Comparison of ENCODE assay signal across 16 cellular contexts in the genomic region with DNA sequence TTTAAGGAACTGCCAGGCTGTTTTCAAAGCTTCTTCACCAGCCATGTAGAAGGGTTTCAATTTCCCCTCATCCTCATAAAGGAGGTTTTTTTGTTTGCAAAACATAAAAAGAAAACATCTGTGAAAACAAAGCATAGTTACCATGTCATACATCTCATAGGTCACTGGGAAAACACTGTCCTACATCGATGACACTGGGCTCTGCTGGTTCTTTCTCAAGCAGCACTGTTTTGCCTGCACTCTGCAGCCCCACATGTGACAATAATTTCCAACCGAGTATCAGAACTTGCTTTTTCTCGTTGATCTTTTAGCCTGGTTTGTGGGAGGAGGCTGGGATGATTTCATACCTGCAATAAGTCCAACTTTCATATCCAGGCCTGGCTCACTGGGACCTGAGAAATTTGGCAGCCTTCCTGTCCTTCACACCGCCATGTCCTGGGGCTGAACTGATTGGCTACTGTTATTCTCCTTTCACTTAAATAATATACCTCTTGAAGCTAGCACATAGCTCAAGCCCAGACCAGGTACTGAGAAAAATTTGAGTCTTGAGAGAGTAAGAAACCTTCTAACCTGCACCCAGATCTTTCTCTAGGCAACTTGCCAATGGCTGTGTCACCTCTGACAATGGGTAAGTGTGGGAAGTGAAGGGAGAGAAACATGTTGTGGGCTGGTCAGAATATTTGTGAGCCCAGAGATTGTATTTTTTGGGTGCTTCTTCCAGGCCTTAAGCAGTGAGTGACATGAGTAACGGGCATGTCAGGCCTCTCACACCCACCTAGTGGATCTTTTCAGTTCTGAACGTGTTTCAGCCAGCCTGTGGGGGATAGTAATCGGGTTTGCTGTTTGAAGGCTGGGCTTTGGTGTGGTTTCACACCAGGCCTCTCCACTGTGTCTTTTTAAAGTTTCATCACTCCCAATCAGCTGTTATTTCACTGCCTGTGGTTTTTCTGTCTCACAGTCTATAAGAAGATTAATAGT.
DNase-seq lines count a peak whose midpoint lies in the region; ATAC-seq, FAIRE-seq and TF ChIP-seq lines count a peak whose summit lies in the region.
"Had no signal": no experiment of that assay in that cellular context is flagged by ENCODE, and none has a peak within 500 bp of the region (broad histone marks: within the 10 kb centered on the region; RNA-seq: fewer than 3 reads in every experiment).

No MANE protein-coding gene starts in this region.

- H3K4me3 ChIP-seq in Jurkat, Clone E6-1 (ENCODE audit: low read length): no peak overlapping the region
- no peak overlapping the region for H3K4me3 ChIP-seq in keratinocyte (ENCODE audit: control insufficient read depth in 2 of 3, extremely low read depth in 1 of 3, insufficient read depth in 2 of 3, low read depth in 1 of 3, low read length in 3 of 3)
- H3K4me3 ChIP-seq: lower lobe of right lung, neural progenitor cell, SJCRH30, testis had no signal

- ATAC-seq in HG02588 (IDR thresholded peaks at IDR 0.05; ENCODE audit: unreplicated experiment): no peak
- ATAC-seq: lower lobe of right lung had no signal

- H3K27me3 Mint-ChIP-seq in MCF 10A (ENCODE audit: insufficient read depth, unreplicated experiment) (no peaks in the 10 kb centered on the region), type B pancreatic cell (no peaks in the 10 kb centered on the region)

- no peaks in the 10 kb centered on the region for H3K36me3 ChIP-seq in keratinocyte (ENCODE audit: control insufficient read depth in 2 of 2, extremely low read depth in 1 of 2, insufficient read depth in 2 of 2, low read length in 2 of 2)
- H3K36me3 ChIP-seq: lower lobe of right lung, neural progenitor cell, SJCRH30 had no signal

- CTCF ChIA-PET in MCF 10A (lab: Yijun Ruan, JAX): interaction anchor here (0.7 to 1.1 kb wide), 2 partner anchors 86 to 492 kb away, joined by 3 to 4 read pairs; no protein-coding TSS in a partner anchor

- H3K4me1 Mint-ChIP-seq in MCF 10A (ENCODE audit: insufficient read depth, unreplicated experiment) (peaks cover 23% of the 10 kb centered on the region), type B pancreatic cell (ENCODE audit: unreplicated experiment) (peaks cover 9% of the 10 kb centered on the region)

- H3K9ac ChIP-seq in keratinocyte (ENCODE audit: control insufficient read depth, extremely low read depth, insufficient read depth, low read length): peak overlapping the region; percentile 9
- H3K9ac ChIP-seq: neural progenitor cell had no signal

- H3K9me3 Mint-ChIP-seq in MCF 10A (ENCODE audit: unreplicated experiment): peaks cover 9% of the 10 kb centered on the region
- H3K9me3 Mint-ChIP-seq in type B pancreatic cell: peaks cover 8% of the 10 kb centered on the region

- peak; percentile 84 for FAIRE-seq in keratinocyte (lab: Jason Lieb, UNC)

- H3K27ac Mint-ChIP-seq in MCF 10A (ENCODE audit: low read depth, unreplicated experiment): peak overlapping the region; percentile 84
- H3K27ac Mint-ChIP-seq in type B pancreatic cell: peak overlapping the region; percentile 19
- H3K27ac Mint-ChIP-seq: neural progenitor cell had no signal

- POLR2A ChIA-PET in MCF 10A (lab: Yijun Ruan, JAX): interaction anchor here (0.8 to 1.2 kb wide), 3 partner anchors 41 to 254 kb away, joined by 3 to 4 read pairs (median 3); no protein-coding TSS in a partner anchor

- peaks cover 5% of the 10 kb centered on the region for H3K9me3 ChIP-seq in keratinocyte (ENCODE audit: control insufficient read depth, low read depth, low read length)
- H3K9me3 ChIP-seq: lower lobe of right lung, SJCRH30, testis had no signal

- no TSS peak for BruUV-seq in MCF 10A (replicated peaks; lab: Mats Ljungman, UMichigan)

- dilution Hi-C loops in keratinocyte (cut with MboI; ENCODE audit: extremely low pct_ligation_motif_present, low sequenced_read_pairs): no loop called here

- H3K4me3 Mint-ChIP-seq in MCF 10A (ENCODE audit: unreplicated experiment) (no peak overlapping the region), type B pancreatic cell (no peak overlapping the region)
- H3K4me3 Mint-ChIP-seq: neural progenitor cell had no signal

- peak overlapping the region; percentile 38 for H3K4me2 ChIP-seq in keratinocyte (ENCODE audit: control insufficient read depth, extremely low read depth, insufficient read depth, low read depth, low read length)
- H3K4me2 ChIP-seq: neural progenitor cell had no signal

- TF ChIP-seq CTCF in MCF 10A (IDR thresholded peaks at IDR 0.05; ENCODE audit: unreplicated experiment): no peak
- TF ChIP-seq CTCF in keratinocyte (optimal IDR thresholded peaks at IDR 0.05 in 1 of 3, IDR thresholded peaks at IDR 0.05 in 1 of 3, conservative IDR thresholded peaks at IDR 0.05 in 1 of 3; ENCODE audit: extremely low read depth in 1 of 3, insufficient read depth in 2 of 3, low read length in 3 of 3): peak in 1 of 3 experiments; percentile 28
- no peak for TF ChIP-seq CTCF in type B pancreatic cell (conservative IDR thresholded peaks at IDR 0.05)

- no peaks in the 10 kb centered on the region for H3K79me2 ChIP-seq in keratinocyte (ENCODE audit: control insufficient read depth, insufficient read depth, low read length)

- intact Hi-C loops in MCF 10A (cut with micrococcal nuclease): no loop called here

- H4K20me1 ChIP-seq in keratinocyte (ENCODE audit: control insufficient read depth, extremely low read depth, insufficient read depth, low read length): no peaks in the 10 kb centered on the region

- no peaks in the 10 kb centered on the region for H3K36me3 Mint-ChIP-seq in MCF 10A (ENCODE audit: insufficient read depth, unreplicated experiment)
- H3K36me3 Mint-ChIP-seq in type B pancreatic cell: no peaks in the 10 kb centered on the region

- peaks cover 25% of the 10 kb centered on the region for H3K4me1 ChIP-seq in keratinocyte (ENCODE audit: control insufficient read depth, extremely low read depth, insufficient read depth, low read length)
- H3K4me1 ChIP-seq: lower lobe of right lung, neural progenitor cell, SJCRH30, testis had no signal

- H3K9me1 ChIP-seq in keratinocyte (ENCODE audit: control insufficient read depth, extremely low read depth, insufficient read depth, low read length): no peaks in the 10 kb centered on the region

- H3K27me3 ChIP-seq in keratinocyte (ENCODE audit: control insufficient read depth, extremely low read depth, insufficient read depth, low read length): no peaks in the 10 kb centered on the region
- H3K27me3 ChIP-seq: neural progenitor cell, SJCRH30, testis had no signal

- peak; percentile 17 for DNase-seq in Jurkat, Clone E6-1 (ENCODE audit: low read depth, low spot score)
- DNase-seq in MCF 10A (ENCODE audit: unreplicated experiment): peak; percentile 79
- DNase-seq in keratinocyte (ENCODE audit: low read depth, low spot score): peak; percentile 75
- DNase-seq in type B pancreatic cell (ENCODE audit: extremely low spot score, unreplicated experiment): no peak
- DNase-seq in NCI-H1092 (lab: John Stamatoyannopoulos, UW): no peak
- DNase-seq in RKO (ENCODE audit: low spot score): no peak
- DNase-seq: activated CD4-positive, alpha-beta T cell treated with anti-CD3 and anti-CD28 coated beads for 1 hour; activated gamma-delta T cell treated with Interleukin-2 at 50 U/mL for 16 hours; DMS153; lower lobe of right lung; SJCRH30; stimulated activated CD4-positive, alpha-beta T cell treated with anti-CD3 and anti-CD28 coated beads, Interleukin-2, amount 100 ng/mL, for 48 hours; stimulated activated CD8-positive, alpha-beta memory T cell treated with anti-CD3 and anti-CD28 coated beads, Interleukin-4, amount 100 ng/mL, for 48 hours; testis had no signal

- peak overlapping the region; percentile 61 for H3K27ac ChIP-seq in keratinocyte (ENCODE audit: control insufficient read depth, insufficient read depth, low read length)
- H3K27ac ChIP-seq: lower lobe of right lung, neural progenitor cell, SJCRH30, testis had no signal

- peak overlapping the region; percentile 54 for H2AFZ ChIP-seq in keratinocyte (ENCODE audit: control insufficient read depth, low read length)
- H2AFZ ChIP-seq: neural progenitor cell had no signal

Comparison
In these comparisons a context has a peak if more than half of its experiments do, and no peak if none do; other contexts are left out.
1. DNase-seq: peak in Jurkat, Clone E6-1 (single experiment), MCF 10A (single experiment) and keratinocyte (single experiment); none in type B pancreatic cell (single experiment), NCI-H1092 (single experiment) and RKO (single experiment).